ENCODE assay signal across 1 cellular context in the genomic region with DNA sequence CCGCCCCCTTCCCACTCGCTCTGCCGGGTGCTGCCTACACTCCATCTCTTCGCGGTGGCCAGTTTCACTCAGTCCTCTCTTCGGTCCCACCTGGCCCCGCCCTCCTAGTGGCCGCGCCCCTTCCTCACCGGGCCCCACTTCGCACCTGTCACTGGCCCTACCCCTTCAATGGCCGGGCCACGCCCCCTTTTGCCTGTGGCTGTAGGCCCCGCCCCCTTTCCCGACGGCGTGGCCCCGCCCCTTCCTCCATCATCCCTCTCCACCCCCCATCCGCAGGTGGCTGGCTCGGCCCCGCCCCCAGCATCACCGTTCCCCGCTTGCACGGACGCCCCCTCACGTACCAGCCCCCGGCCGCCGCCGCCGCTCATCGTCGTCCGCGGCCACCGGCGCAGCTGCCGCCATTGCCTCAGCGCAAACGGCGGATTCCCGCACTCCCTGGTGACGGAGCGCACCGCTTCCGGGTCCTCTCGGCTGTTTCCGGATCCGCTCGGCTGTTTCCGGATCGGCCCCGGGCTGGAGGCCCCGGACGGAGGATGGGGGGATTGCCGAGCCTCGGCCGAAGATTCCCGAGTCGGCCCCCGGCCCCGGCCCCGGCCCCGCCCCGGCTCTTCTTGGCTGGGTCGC.
TF ChIP-seq lines count a peak whose summit lies in the region.

A gene with protein sequence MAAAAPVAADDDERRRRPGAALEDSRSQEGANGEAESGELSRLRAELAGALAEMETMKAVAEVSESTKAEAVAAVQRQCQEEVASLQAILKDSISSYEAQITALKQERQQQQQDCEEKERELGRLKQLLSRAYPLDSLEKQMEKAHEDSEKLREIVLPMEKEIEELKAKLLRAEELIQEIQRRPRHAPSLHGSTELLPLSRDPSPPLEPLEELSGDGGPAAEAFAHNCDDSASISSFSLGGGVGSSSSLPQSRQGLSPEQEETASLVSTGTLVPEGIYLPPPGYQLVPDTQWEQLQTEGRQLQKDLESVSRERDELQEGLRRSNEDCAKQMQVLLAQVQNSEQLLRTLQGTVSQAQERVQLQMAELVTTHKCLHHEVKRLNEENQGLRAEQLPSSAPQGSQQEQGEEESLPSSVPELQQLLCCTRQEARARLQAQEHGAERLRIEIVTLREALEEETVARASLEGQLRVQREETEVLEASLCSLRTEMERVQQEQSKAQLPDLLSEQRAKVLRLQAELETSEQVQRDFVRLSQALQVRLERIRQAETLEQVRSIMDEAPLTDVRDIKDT (minus strand): TSS at position 477 of the 624 bp plus-strand sequence. CDS start 75 bp downstream, at position 402.

TF ChIP-seq in HCT116, 20 proteins besides CTCF, POLR2A, EP300 and RAD21 (continued from another document):
- TF ChIP-seq JUND (IDR thresholded peaks at IDR 0.05): no peak
- TF ChIP-seq EGR1 (IDR thresholded peaks at IDR 0.05; ENCODE audit: low read depth): peak; percentile 77
- TF ChIP-seq TCF7L2 (IDR thresholded peaks at IDR 0.05; ENCODE audit: borderline replicate concordance, extremely low read depth, insufficient read depth, insufficient read length): no peak
- peak; percentile 94 for TF ChIP-seq ELF1 (IDR thresholded peaks at IDR 0.05; ENCODE audit: borderline replicate concordance, low read depth)
- TF ChIP-seq SP1 (IDR thresholded peaks at IDR 0.05; ENCODE audit: low read depth): peak; percentile 57; the same call in 1 of the 2 replicates
TF ChIP-seq in HCT116: peak in this region for 5.
